ENCODE assay signal across 1 cellular context in genomic region chr19:51544038-51544437, GRCh38.
TF ChIP-seq lines count a peak whose summit lies in the region.

No MANE protein-coding gene starts in this region.

TF ChIP-seq in K562, 482 proteins besides CTCF, POLR2A, EP300 and RAD21:
- TF ChIP-seq, protein P1, sequence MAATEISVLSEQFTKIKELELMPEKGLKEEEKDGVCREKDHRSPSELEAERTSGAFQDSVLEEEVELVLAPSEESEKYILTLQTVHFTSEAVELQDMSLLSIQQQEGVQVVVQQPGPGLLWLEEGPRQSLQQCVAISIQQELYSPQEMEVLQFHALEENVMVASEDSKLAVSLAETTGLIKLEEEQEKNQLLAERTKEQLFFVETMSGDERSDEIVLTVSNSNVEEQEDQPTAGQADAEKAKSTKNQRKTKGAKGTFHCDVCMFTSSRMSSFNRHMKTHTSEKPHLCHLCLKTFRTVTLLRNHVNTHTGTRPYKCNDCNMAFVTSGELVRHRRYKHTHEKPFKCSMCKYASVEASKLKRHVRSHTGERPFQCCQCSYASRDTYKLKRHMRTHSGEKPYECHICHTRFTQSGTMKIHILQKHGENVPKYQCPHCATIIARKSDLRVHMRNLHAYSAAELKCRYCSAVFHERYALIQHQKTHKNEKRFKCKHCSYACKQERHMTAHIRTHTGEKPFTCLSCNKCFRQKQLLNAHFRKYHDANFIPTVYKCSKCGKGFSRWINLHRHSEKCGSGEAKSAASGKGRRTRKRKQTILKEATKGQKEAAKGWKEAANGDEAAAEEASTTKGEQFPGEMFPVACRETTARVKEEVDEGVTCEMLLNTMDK (IDR thresholded peaks at IDR 0.05; ENCODE audit: borderline replicate concordance, insufficient read depth, low read depth, low read length, poor library complexity, severe bottlenecking), result no peak
- TF ChIP-seq GATAD2B (IDR thresholded peaks at IDR 0.05; ENCODE audit: borderline replicate concordance) (no peak), ZNF140 (CRISPR knock-in tag; IDR thresholded peaks at IDR 0.05) (no peak), ZC3H8 (IDR thresholded peaks at IDR 0.05) (no peak), IRF1 (CRISPR knock-in tag; IDR thresholded peaks at IDR 0.05; ENCODE audit: borderline replicate concordance) (no peak), ZBTB7A (IDR thresholded peaks at IDR 0.05; ENCODE audit: borderline replicate concordance, control insufficient read depth, low read depth, low read length) (no peak), NR1H2 (CRISPR knock-in tag; IDR thresholded peaks at IDR 0.05) (no peak), ZNF589 (CRISPR knock-in tag; IDR thresholded peaks at IDR 0.05; ENCODE audit: low read depth) (no peak), MBD2 (IDR thresholded peaks at IDR 0.05; ENCODE audit: borderline replicate concordance, low read depth) (no peak), CREBBP (IDR thresholded peaks at IDR 0.05; ENCODE audit: low read depth, low read length) (no peak), ZSCAN29 (IDR thresholded peaks at IDR 0.05) (no peak), ARID4B (CRISPR knock-in tag; IDR thresholded peaks at IDR 0.05) (no peak), ESRRA (IDR thresholded peaks at IDR 0.05; ENCODE audit: borderline replicate concordance, low read depth) (no peak)
- TF ChIP-seq, protein P2, sequence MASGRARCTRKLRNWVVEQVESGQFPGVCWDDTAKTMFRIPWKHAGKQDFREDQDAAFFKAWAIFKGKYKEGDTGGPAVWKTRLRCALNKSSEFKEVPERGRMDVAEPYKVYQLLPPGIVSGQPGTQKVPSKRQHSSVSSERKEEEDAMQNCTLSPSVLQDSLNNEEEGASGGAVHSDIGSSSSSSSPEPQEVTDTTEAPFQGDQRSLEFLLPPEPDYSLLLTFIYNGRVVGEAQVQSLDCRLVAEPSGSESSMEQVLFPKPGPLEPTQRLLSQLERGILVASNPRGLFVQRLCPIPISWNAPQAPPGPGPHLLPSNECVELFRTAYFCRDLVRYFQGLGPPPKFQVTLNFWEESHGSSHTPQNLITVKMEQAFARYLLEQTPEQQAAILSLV (tag; IDR thresholded peaks at IDR 0.05), result no peak
- TF ChIP-seq, protein P3, sequence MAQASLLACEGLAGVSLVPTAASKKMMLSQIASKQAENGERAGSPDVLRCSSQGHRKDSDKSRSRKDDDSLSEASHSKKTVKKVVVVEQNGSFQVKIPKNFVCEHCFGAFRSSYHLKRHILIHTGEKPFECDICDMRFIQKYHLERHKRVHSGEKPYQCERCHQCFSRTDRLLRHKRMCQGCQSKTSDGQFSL (CRISPR knock-in tag; IDR thresholded peaks at IDR 0.05), result no peak
- TF ChIP-seq, protein P3 (tag; IDR thresholded peaks at IDR 0.05), result no peak
- TF ChIP-seq, protein P4, sequence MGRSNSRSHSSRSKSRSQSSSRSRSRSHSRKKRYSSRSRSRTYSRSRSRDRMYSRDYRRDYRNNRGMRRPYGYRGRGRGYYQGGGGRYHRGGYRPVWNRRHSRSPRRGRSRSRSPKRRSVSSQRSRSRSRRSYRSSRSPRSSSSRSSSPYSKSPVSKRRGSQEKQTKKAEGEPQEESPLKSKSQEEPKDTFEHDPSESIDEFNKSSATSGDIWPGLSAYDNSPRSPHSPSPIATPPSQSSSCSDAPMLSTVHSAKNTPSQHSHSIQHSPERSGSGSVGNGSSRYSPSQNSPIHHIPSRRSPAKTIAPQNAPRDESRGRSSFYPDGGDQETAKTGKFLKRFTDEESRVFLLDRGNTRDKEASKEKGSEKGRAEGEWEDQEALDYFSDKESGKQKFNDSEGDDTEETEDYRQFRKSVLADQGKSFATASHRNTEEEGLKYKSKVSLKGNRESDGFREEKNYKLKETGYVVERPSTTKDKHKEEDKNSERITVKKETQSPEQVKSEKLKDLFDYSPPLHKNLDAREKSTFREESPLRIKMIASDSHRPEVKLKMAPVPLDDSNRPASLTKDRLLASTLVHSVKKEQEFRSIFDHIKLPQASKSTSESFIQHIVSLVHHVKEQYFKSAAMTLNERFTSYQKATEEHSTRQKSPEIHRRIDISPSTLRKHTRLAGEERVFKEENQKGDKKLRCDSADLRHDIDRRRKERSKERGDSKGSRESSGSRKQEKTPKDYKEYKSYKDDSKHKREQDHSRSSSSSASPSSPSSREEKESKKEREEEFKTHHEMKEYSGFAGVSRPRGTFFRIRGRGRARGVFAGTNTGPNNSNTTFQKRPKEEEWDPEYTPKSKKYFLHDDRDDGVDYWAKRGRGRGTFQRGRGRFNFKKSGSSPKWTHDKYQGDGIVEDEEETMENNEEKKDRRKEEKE (IDR thresholded peaks at IDR 0.05; ENCODE audit: borderline replicate concordance in 1 of 2, control insufficient read depth in 1 of 2, low read depth in 2 of 2, low read length in 1 of 2), result no peak
- TF ChIP-seq, protein P5, sequence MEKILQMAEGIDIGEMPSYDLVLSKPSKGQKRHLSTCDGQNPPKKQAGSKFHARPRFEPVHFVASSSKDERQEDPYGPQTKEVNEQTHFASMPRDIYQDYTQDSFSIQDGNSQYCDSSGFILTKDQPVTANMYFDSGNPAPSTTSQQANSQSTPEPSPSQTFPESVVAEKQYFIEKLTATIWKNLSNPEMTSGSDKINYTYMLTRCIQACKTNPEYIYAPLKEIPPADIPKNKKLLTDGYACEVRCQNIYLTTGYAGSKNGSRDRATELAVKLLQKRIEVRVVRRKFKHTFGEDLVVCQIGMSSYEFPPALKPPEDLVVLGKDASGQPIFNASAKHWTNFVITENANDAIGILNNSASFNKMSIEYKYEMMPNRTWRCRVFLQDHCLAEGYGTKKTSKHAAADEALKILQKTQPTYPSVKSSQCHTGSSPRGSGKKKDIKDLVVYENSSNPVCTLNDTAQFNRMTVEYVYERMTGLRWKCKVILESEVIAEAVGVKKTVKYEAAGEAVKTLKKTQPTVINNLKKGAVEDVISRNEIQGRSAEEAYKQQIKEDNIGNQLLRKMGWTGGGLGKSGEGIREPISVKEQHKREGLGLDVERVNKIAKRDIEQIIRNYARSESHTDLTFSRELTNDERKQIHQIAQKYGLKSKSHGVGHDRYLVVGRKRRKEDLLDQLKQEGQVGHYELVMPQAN (IDR thresholded peaks at IDR 0.05; ENCODE audit: borderline replicate concordance), result no peak
